In genomic region chr14:104113631-104114420, GRCh38 we compare ENCODE assay signal across 25 cellular contexts. TPM values are rescaled to one million over a fixed set of nuclear protein-coding genes. Genes with fewer than 3 reads are reported as not detected.
A peak's percentile ranks its signal among the peaks of the same experiment; 100 is the strongest.
DNase-seq lines count a peak whose midpoint lies in the region; ATAC-seq and TF ChIP-seq lines count a peak whose summit lies in the region.
"Had no signal": no experiment of that assay in that cellular context is flagged by ENCODE, and none has a peak within 500 bp of the region (broad histone marks: within the 10 kb centered on the region; RNA-seq: fewer than 3 reads in every experiment).

No MANE protein-coding gene starts in this region.

- H2BK5ac ChIP-seq in neuronal stem cell (ENCODE audit: low read length): peak overlapping the region; percentile 39

- no peaks in the 10 kb centered on the region for H3K36me3 ChIP-seq in BE2C
- H3K36me3 ChIP-seq in neuronal stem cell (replicated peaks in 1 of 2; ENCODE audit: control insufficient read depth in 2 of 2, insufficient read depth in 2 of 2, low read length in 2 of 2): no peaks in the 10 kb centered on the region
- H3K36me3 ChIP-seq: SJSA1 had no signal

- no peak overlapping the region for H3K27ac ChIP-seq in neuronal stem cell (replicated peaks; ENCODE audit: low read length)
- no peak overlapping the region for H3K27ac ChIP-seq in substantia nigra (ENCODE audit: low read depth, low read length, poor library complexity, severe bottlenecking)
- H3K27ac ChIP-seq: SJSA1 had no signal

- intact Hi-C loops in Calu3 (cut with micrococcal nuclease; ENCODE audit: unreplicated experiment): no loop called here

- peaks cover 2% of the 10 kb centered on the region for H3K79me1 ChIP-seq in neuronal stem cell (ENCODE audit: low read depth, low read length)

- no peak overlapping the region for H3K4me3 Mint-ChIP-seq in Calu3 (ENCODE audit: low read depth, unreplicated experiment)
- H3K4me3 Mint-ChIP-seq: activated CD8-positive, alpha-beta T cell treated with anti-CD3 and anti-CD28 coated beads for 36 hours; activated naive CD8-positive, alpha-beta T cell treated with anti-CD3 and anti-CD28 coated beads, Interleukin-2, amount 50 U/mL, for 24 hours; activated T-cell treated with anti-CD3 and anti-CD28 coated beads, Interleukin-2, amount 50 U/mL, for 4 hours; dendritic cell treated with granulocyte-macrophage colony-stimulating factor and Interleukin-4, amounts not matched to agents 40 ng/mL and 50 ng/mL, for 4 days; neural crest cell; stimulated activated naive CD8-positive, alpha-beta T cell treated with anti-CD3 and anti-CD28 coated beads, Interleukin-15, amount 100 ng/mL, for 72 hours; T-helper 1 cell treated with Interleukin-12 subunit alpha and Interleukin-12 subunit beta and Interleukin-4 antibody, amounts not matched to agents 30 μg/mL and 1 μg/mL, for 36 hours had no signal

- peak overlapping the region; percentile 75 for H2BK15ac ChIP-seq in neuronal stem cell (ENCODE audit: low read length)

- CTCF ChIA-PET in Calu3 (lab: Charles Lee): no interaction called here

- H2AFZ ChIP-seq in neuronal stem cell (ENCODE audit: low read length): no peak overlapping the region

- no peak overlapping the region for H2BK12ac ChIP-seq in neuronal stem cell (ENCODE audit: low read length)

- peak overlapping the region; percentile 44 for H3K9ac ChIP-seq in neuronal stem cell (ENCODE audit: low read depth, low read length, poor library complexity)

- H3K4me3 ChIP-seq in BE2C (ENCODE audit: low read depth, low read length): no peak overlapping the region
- H3K4me3 ChIP-seq in neuronal stem cell (ENCODE audit: low read length in 2 of 2): no peak overlapping the region
- H3K4me3 ChIP-seq: SJSA1 had no signal

- H4K8ac ChIP-seq in neuronal stem cell (ENCODE audit: low read depth, low read length): no peak overlapping the region

- H3K4me1 Mint-ChIP-seq in Calu3 (ENCODE audit: low read depth, unreplicated experiment): no peaks in the 10 kb centered on the region
- H3K4me1 Mint-ChIP-seq: activated naive CD8-positive, alpha-beta T cell treated with anti-CD3 and anti-CD28 coated beads, Interleukin-2, amount 50 U/mL, for 24 hours had no signal

- H3K9me3 ChIP-seq in BE2C (no peaks in the 10 kb centered on the region), neuronal stem cell (replicated peaks in 1 of 2; ENCODE audit: control insufficient read depth in 2 of 2, insufficient read depth in 1 of 2, low read depth in 1 of 2, low read length in 2 of 2) (peaks cover 0 to 2% of the 10 kb centered on the region in 2 donors)
- H3K9me3 ChIP-seq: SJSA1 had no signal

- BruUV-seq in Calu3 (replicated peaks; lab: Mats Ljungman, UMichigan): no TSS peak

- DNase-seq in BE2C (peak; percentile 8), Calu3 (peak; percentile 0), neuronal stem cell (ENCODE audit: low spot score) (no peak), substantia nigra (lab: John Stamatoyannopoulos, UW) (no peak), COLO829 (ENCODE audit: low spot score) (no peak)
- DNase-seq: activated CD8-positive, alpha-beta T cell treated with anti-CD3 and anti-CD28 coated beads for 36 hours; activated naive CD8-positive, alpha-beta T cell treated with anti-CD3 and anti-CD28 coated beads, Interleukin-2, amount 50 U/mL, for 24 hours; activated T-cell treated with anti-CD3 and anti-CD28 coated beads, Interleukin-2, amount 50 U/mL, for 4 hours; foreskin melanocyte; kidney glomerular epithelial cell; midbrain; NCI-H1105; NCI-H2107; NCI-H524 treated with DMSO at 0.1 percent for 48 hours; OCI-M1; retina had no signal

- H4K91ac ChIP-seq in neuronal stem cell (ENCODE audit: low read depth, low read length, poor library complexity): no peak overlapping the region

- peak overlapping the region; percentile 83 for H2AK5ac ChIP-seq in neuronal stem cell (ENCODE audit: low read depth, low read length)

- H2BK120ac ChIP-seq in neuronal stem cell (ENCODE audit: low read depth, low read length): no peak overlapping the region

- H3K27ac Mint-ChIP-seq in Calu3 (ENCODE audit: unreplicated experiment): no peak overlapping the region
- H3K27ac Mint-ChIP-seq: activated CD8-positive, alpha-beta T cell treated with anti-CD3 and anti-CD28 coated beads for 36 hours; activated naive CD8-positive, alpha-beta T cell treated with anti-CD3 and anti-CD28 coated beads, Interleukin-2, amount 50 U/mL, for 24 hours; dendritic cell treated with granulocyte-macrophage colony-stimulating factor and Interleukin-4, amounts not matched to agents 40 ng/mL and 50 ng/mL, for 4 days; stimulated activated naive CD8-positive, alpha-beta T cell treated with anti-CD3 and anti-CD28 coated beads, Interleukin-15, amount 100 ng/mL, for 72 hours; T-helper 1 cell treated with Interleukin-12 subunit alpha and Interleukin-12 subunit beta and Interleukin-4 antibody, amounts not matched to agents 30 μg/mL and 1 μg/mL, for 36 hours had no signal

- H3K14ac ChIP-seq in neuronal stem cell (ENCODE audit: low read length): peak overlapping the region; percentile 71

- H3K9me3 Mint-ChIP-seq in Calu3 (ENCODE audit: low read depth, unreplicated experiment): no peaks in the 10 kb centered on the region
- H3K9me3 Mint-ChIP-seq: activated CD8-positive, alpha-beta T cell treated with anti-CD3 and anti-CD28 coated beads for 36 hours; activated naive CD8-positive, alpha-beta T cell treated with anti-CD3 and anti-CD28 coated beads, Interleukin-2, amount 50 U/mL, for 24 hours; activated T-cell treated with anti-CD3 and anti-CD28 coated beads, Interleukin-2, amount 50 U/mL, for 4 hours; dendritic cell treated with granulocyte-macrophage colony-stimulating factor and Interleukin-4, amounts not matched to agents 40 ng/mL and 50 ng/mL, for 4 days; neural crest cell; stimulated activated naive CD8-positive, alpha-beta T cell treated with anti-CD3 and anti-CD28 coated beads, Interleukin-15, amount 100 ng/mL, for 72 hours; T-helper 1 cell treated with Interleukin-12 subunit alpha and Interleukin-12 subunit beta and Interleukin-4 antibody, amounts not matched to agents 30 μg/mL and 1 μg/mL, for 36 hours had no signal

- no CpG with 5 or more reads among the region's 23 CpGs for WGBS in neuronal stem cell (ENCODE audit: extremely low coverage in 2 of 2, insufficient read length in 2 of 2, insufficient replicate concordance in 1 of 2), 2 donors

- peaks cover 25% of the 10 kb centered on the region for H3K36me3 Mint-ChIP-seq in Calu3 (ENCODE audit: insufficient read depth, unreplicated experiment)

- peak overlapping the region; percentile 76 for H3K18ac ChIP-seq in neuronal stem cell (ENCODE audit: low read length)

- H3K4me1 ChIP-seq in BE2C (no peaks in the 10 kb centered on the region; the same call in 1 of the 2 replicates), neuronal stem cell (ENCODE audit: control insufficient read depth in 2 of 2, insufficient read depth in 1 of 2, low read depth in 1 of 2, low read length in 2 of 2) (peaks cover 6 to 11% of the 10 kb centered on the region in 2 donors)

- H3K4me2 ChIP-seq in neuronal stem cell (ENCODE audit: insufficient read depth, low read length, poor library complexity, severe bottlenecking): no peak overlapping the region

- H3K27me3 ChIP-seq in BE2C (peaks cover 21% of the 10 kb centered on the region), neuronal stem cell (ENCODE audit: control insufficient read depth in 3 of 3, insufficient read depth in 3 of 3, low read depth in 1 of 3, low read length in 3 of 3) (peaks cover 19 to 64% (median 40%) of the 10 kb centered on the region in 3 experiments)

- peak; percentile 51 for ATAC-seq in esophagus mucosa
- no peak for ATAC-seq in HG02885 (IDR thresholded peaks at IDR 0.05; ENCODE audit: poor library complexity, unreplicated experiment)
- ATAC-seq in HG03342 (IDR thresholded peaks at IDR 0.05; ENCODE audit: unreplicated experiment): no peak
- ATAC-seq: activated CD8-positive, alpha-beta T cell treated with anti-CD3 and anti-CD28 coated beads for 36 hours; activated naive CD8-positive, alpha-beta T cell treated with anti-CD3 and anti-CD28 coated beads, Interleukin-2, amount 50 U/mL, for 24 hours; activated T-cell treated with anti-CD3 and anti-CD28 coated beads, Interleukin-2, amount 50 U/mL, for 4 hours; stimulated activated naive CD8-positive, alpha-beta T cell treated with anti-CD3 and anti-CD28 coated beads, Interleukin-15, amount 100 ng/mL, for 72 hours had no signal

- no peak overlapping the region for H3K4ac ChIP-seq in neuronal stem cell (ENCODE audit: low read length)

- peaks cover 41% of the 10 kb centered on the region for H3K27me3 Mint-ChIP-seq in Calu3 (ENCODE audit: unreplicated experiment)

- H3K23ac ChIP-seq in neuronal stem cell (ENCODE audit: low read depth, low read length, poor library complexity): peak overlapping the region; percentile 31

- no peak for TF ChIP-seq CTCF in BE2C (IDR thresholded peaks at IDR 0.05; ENCODE audit: low read depth, low read length)
- TF ChIP-seq CTCF in Calu3 (IDR thresholded peaks at IDR 0.05; ENCODE audit: unreplicated experiment): no peak

RNA-seq across cellular contexts. Expression of gene KIF26A, which starts 24.6 kb away (rescaled TPM):
- polyA plus RNA-seq in BE2C (2012; ENCODE audit: insufficient read depth, insufficient read length, low read depth): 87.1 TPM
- total RNA-seq in Calu3 (2022): 0.07 TPM in 2 replicates
- 1.00 TPM for total RNA-seq in esophagus mucosa
- polyA plus RNA-seq in neuronal stem cell (2013, experiment 1 of 2): 14.6 TPM
- 14.0 TPM for polyA plus RNA-seq in neuronal stem cell (2013, experiment 2 of 2)
- total RNA-seq: LHCN-M2 had no signal

RNA-seq across cellular contexts. Expression of gene ASPG, which starts 28.3 kb away (rescaled TPM):
- polyA plus RNA-seq in BE2C (2012; ENCODE audit: insufficient read depth, insufficient read length, low read depth): not detected
- total RNA-seq in Calu3 (2022): not detected in 2 replicates
- 59.2 TPM for total RNA-seq in esophagus mucosa
- polyA plus RNA-seq in neuronal stem cell (2013, experiment 1 of 2): 0.10 TPM
- 0.12 TPM for polyA plus RNA-seq in neuronal stem cell (2013, experiment 2 of 2)
- total RNA-seq: activated CD8-positive, alpha-beta T cell treated with anti-CD3 and anti-CD28 coated beads for 36 hours; neural crest cell; SJSA1 had no signal

Comparison
In these comparisons a context has a peak if more than half of its experiments do, and no peak if none do; other contexts are left out.
1. DNase-seq: peak in BE2C (single experiment) and Calu3 (single experiment); none in neuronal stem cell (single experiment), substantia nigra (0 of 49) and COLO829 (single experiment).
2. RNA of gene ASPG, which starts 28.3 kb away (total RNA-seq): 59.2 TPM in esophagus mucosa (single experiment); not detected in Calu3; every median in the first group is over 10 times any median in the second.